13 cellular contexts compared by ENCODE assay signal in genomic region chr16:4391635-4392381, GRCh38. TPM values are rescaled to one million over a fixed set of nuclear protein-coding genes. Genes with fewer than 3 reads are reported as not detected.
DNase-seq lines count a peak whose midpoint lies in the region; ATAC-seq and TF ChIP-seq lines count a peak whose summit lies in the region.
"Had no signal": no experiment of that assay in that cellular context is flagged by ENCODE, and none has a peak within 500 bp of the region (broad histone marks: within the 10 kb centered on the region; RNA-seq: fewer than 3 reads in every experiment).

No MANE protein-coding gene starts in this region.

- TF ChIP-seq CTCF in HFFc6 (IDR thresholded peaks at IDR 0.05) (no peak), chondrocyte (IDR thresholded peaks at IDR 0.05) (no peak), neural progenitor cell (IDR thresholded peaks at IDR 0.05) (no peak)

- H3K9me3 Mint-ChIP-seq in HFFc6 (peaks cover 4% of the 10 kb centered on the region; the same call in 1 of the 2 replicates), chondrocyte (ENCODE audit: low read depth) (no peaks in the 10 kb centered on the region), neural progenitor cell (no peaks in the 10 kb centered on the region)
- H3K9me3 Mint-ChIP-seq: activated T-cell treated with anti-CD3 and anti-CD28 coated beads, Interleukin-2, amount 50 U/mL, for 4 hours had no signal

- no peak overlapping the region for H3K4me3 ChIP-seq in BLaER1
- no peak overlapping the region for H3K4me3 ChIP-seq in neural progenitor cell

- peaks cover 5% of the 10 kb centered on the region for H3K27me3 Mint-ChIP-seq in HFFc6 (ENCODE audit: insufficient read depth)
- H3K27me3 Mint-ChIP-seq in chondrocyte (ENCODE audit: low read depth): no peaks in the 10 kb centered on the region
- H3K27me3 Mint-ChIP-seq in neural progenitor cell (ENCODE audit: insufficient read depth, low read depth): peaks cover 8% of the 10 kb centered on the region

- H4K20me1 ChIP-seq in BLaER1 (peaks cover 85% of the 10 kb centered on the region), neural progenitor cell (ENCODE audit: low read depth) (no peaks in the 10 kb centered on the region)

- H3K36me3 ChIP-seq in BLaER1 (peaks cover 90% of the 10 kb centered on the region), neural progenitor cell (no peaks in the 10 kb centered on the region)

- H3K27ac Mint-ChIP-seq in HFFc6 (peak overlapping the region; percentile 91), chondrocyte (ENCODE audit: unreplicated experiment) (peak overlapping the region; percentile 70), neural progenitor cell (no peak overlapping the region)

- H3K9ac ChIP-seq in BLaER1 (0 out of 2 replicates have a peak overlapping the region, but pooled peaks have one; percentile 4), neural progenitor cell (no peak overlapping the region)

- H3K79me2 ChIP-seq in neural progenitor cell (ENCODE audit: low read depth): no peaks in the 10 kb centered on the region

- no peak for DNase-seq in HFFc6
- DNase-seq in chondrocyte (ENCODE audit: low spot score): peak; percentile 83
- peak; percentile 67 for DNase-seq in neural progenitor cell (ENCODE audit: low spot score)
- no peak for DNase-seq in OCI-M2 (lab: John Stamatoyannopoulos, UW; ENCODE audit: unreplicated experiment)
- DNase-seq in NOMO-1 (lab: John Stamatoyannopoulos, UW; ENCODE audit: unreplicated experiment in 2 of 2): no peak
- DNase-seq: activated T-cell treated with anti-CD3 and anti-CD28 coated beads, Interleukin-2, amount 50 U/mL, for 4 hours; Caco-2; foreskin melanocyte; MM.1S; stimulated activated naive CD4-positive, alpha-beta T cell treated with Interleukin-2 at 50 U/mL for 16 hours had no signal

- H3K9me3 ChIP-seq in BLaER1: no peaks in the 10 kb centered on the region
- H3K9me3 ChIP-seq in neural progenitor cell (ENCODE audit: low read depth): no peaks in the 10 kb centered on the region
- H3K9me3 ChIP-seq: Caco-2 had no signal

- H3K27me3 ChIP-seq in BLaER1: no peaks in the 10 kb centered on the region
- H3K27me3 ChIP-seq in neural progenitor cell: no peaks in the 10 kb centered on the region

- peaks cover 28% of the 10 kb centered on the region for H3F3A ChIP-seq in neural progenitor cell (ENCODE audit: low read depth)

- H3K36me3 Mint-ChIP-seq in HFFc6 (ENCODE audit: low read depth): no peaks in the 10 kb centered on the region
- H3K36me3 Mint-ChIP-seq in chondrocyte (ENCODE audit: low read depth): peaks cover 4% of the 10 kb centered on the region
- peaks cover 2% of the 10 kb centered on the region for H3K36me3 Mint-ChIP-seq in neural progenitor cell

- H3K4me1 ChIP-seq in BLaER1 (peaks cover 77% of the 10 kb centered on the region), neural progenitor cell (peaks cover 51% of the 10 kb centered on the region)

- H3K27ac ChIP-seq in BLaER1 (peak overlapping the region; percentile 14), neural progenitor cell (peak overlapping the region; percentile 38)

- H3K4me1 Mint-ChIP-seq in HFFc6 (ENCODE audit: low read depth): peaks cover 38% of the 10 kb centered on the region
- H3K4me1 Mint-ChIP-seq in chondrocyte (ENCODE audit: low read depth): peaks cover 51% of the 10 kb centered on the region
- H3K4me1 Mint-ChIP-seq in neural progenitor cell: peaks cover 42% of the 10 kb centered on the region

- ATAC-seq in GM21576 (IDR thresholded peaks at IDR 0.05; ENCODE audit: unreplicated experiment): no peak
- ATAC-seq in HG03095 (IDR thresholded peaks at IDR 0.05; ENCODE audit: unreplicated experiment): no peak
- ATAC-seq: activated T-cell treated with anti-CD3 and anti-CD28 coated beads, Interleukin-2, amount 50 U/mL, for 4 hours had no signal

- H3K4me3 Mint-ChIP-seq in HFFc6 (0 out of 2 replicates have a peak overlapping the region, but pooled peaks have one; percentile 47), chondrocyte (ENCODE audit: unreplicated experiment) (no peak overlapping the region), neural progenitor cell (no peak overlapping the region)
- H3K4me3 Mint-ChIP-seq: activated T-cell treated with anti-CD3 and anti-CD28 coated beads, Interleukin-2, amount 50 U/mL, for 4 hours had no signal

- no peak overlapping the region for H2AFZ ChIP-seq in neural progenitor cell (replicated peaks)

- H3K4me2 ChIP-seq in BLaER1 (peak overlapping the region; percentile 69), neural progenitor cell (peak overlapping the region; percentile 47)

RNA-seq across cellular contexts. Expression of gene VASN, which starts 20.2 kb away (rescaled TPM):
- 100 to 1,000 TPM in 4 of 6 experiments, 10 to 100 TPM in 2; 92.0 to 131 (median 103) TPM for total RNA-seq in HFFc6 (2021; fragmentation: NEBNext Ultra II Directional; extraction: Animal tissue kit (Norgen Biotek cat#: 25700))
- total RNA-seq in chondrocyte (79.7 to 82.0 TPM (median 81.8 TPM) in 3 replicates), neural progenitor cell (ENCODE audit: low replicate concordance) (3.1 and 7.5 TPM in 2 replicates)

RNA-seq across cellular contexts. Expression of gene CORO7, which starts 24.6 kb away (rescaled TPM):
- 10 to 100 TPM; 12.1 to 20.9 (median 17.2) TPM for total RNA-seq in HFFc6 (2021; fragmentation: NEBNext Ultra II Directional; extraction: Animal tissue kit (Norgen Biotek cat#: 25700))
- 18.8 to 26.0 TPM (median 24.6 TPM) in 3 replicates for total RNA-seq in chondrocyte
- total RNA-seq in neural progenitor cell (ENCODE audit: low replicate concordance): 6.8 and 21.8 TPM in 2 replicates

RNA-seq across cellular contexts. Expression of gene DNAJA3, which starts 33.9 kb away (rescaled TPM):
- total RNA-seq in HFFc6 (2021; fragmentation: NEBNext Ultra II Directional; extraction: Animal tissue kit (Norgen Biotek cat#: 25700)): 10 to 100 TPM; 40.8 to 54.4 (median 45.1) TPM
- total RNA-seq in chondrocyte: 27.5 to 28.0 TPM (median 27.8 TPM) in 3 replicates
- 27.3 and 47.2 TPM in 2 replicates for total RNA-seq in neural progenitor cell (ENCODE audit: low replicate concordance)

RNA-seq across cellular contexts. Expression of gene PAM16, which starts 40.7 kb away (rescaled TPM):
- total RNA-seq in HFFc6 (2021; fragmentation: NEBNext Ultra II Directional; extraction: Animal tissue kit (Norgen Biotek cat#: 25700)): 10 to 100 TPM; 44.9 to 50.8 (median 46.1) TPM
- 21.6 to 24.4 TPM (median 22.4 TPM) in 3 replicates for total RNA-seq in chondrocyte
- 17.0 and 40.8 TPM in 2 replicates for total RNA-seq in neural progenitor cell (ENCODE audit: low replicate concordance)

Comparison
In these comparisons a context has a peak if more than half of its experiments do, and no peak if none do; other contexts are left out.
1. DNase-seq: peak in chondrocyte (single experiment) and neural progenitor cell (single experiment); none in HFFc6 (single experiment), OCI-M2 (single experiment) and NOMO-1 (0 of 2).